In the genomic region with DNA sequence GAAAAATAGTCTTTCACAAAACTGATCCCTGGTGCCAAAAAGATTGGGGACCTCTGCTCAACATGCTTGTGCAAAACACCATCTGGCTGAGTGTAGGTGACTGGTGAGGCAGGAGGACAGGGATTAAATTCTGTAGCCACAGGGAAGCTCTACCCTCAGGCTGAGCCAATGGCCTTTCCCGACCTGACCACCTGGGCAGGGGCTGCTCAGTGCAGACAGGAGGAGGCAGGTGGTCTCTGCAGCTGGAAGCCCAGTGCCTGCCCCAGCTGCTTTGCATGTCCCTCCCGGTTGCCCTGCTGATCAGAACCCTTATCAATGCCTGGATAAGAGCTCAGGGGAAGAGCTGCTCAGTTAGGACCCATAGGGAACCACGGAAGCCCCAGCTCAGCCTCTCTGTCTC, we compare ENCODE assay signal across 23 cellular contexts.
"Had no signal": no experiment of that assay in that cellular context is flagged by ENCODE, and none has a peak within 500 bp of the region (broad histone marks: within the 10 kb centered on the region; RNA-seq: fewer than 3 reads in every experiment).

No MANE protein-coding gene starts in this region.

- H3K9me3 ChIP-seq: colonic mucosa, esophagus squamous epithelium, gastrocnemius medialis, heart right ventricle, neutrophil, pancreas, upper lobe of right lung had no signal

- H3K27me3 ChIP-seq: colonic mucosa, gastrocnemius medialis, pancreas, upper lobe of right lung had no signal

- H3K4me1 ChIP-seq: colonic mucosa, esophagus squamous epithelium, gastrocnemius medialis, heart right ventricle, pancreas, upper lobe of right lung had no signal

- H3K27ac ChIP-seq: colonic mucosa, dorsolateral prefrontal cortex, esophagus squamous epithelium, gastrocnemius medialis, heart right ventricle, neutrophil, pancreas, upper lobe of right lung, VCaP had no signal

- H3K4me3 ChIP-seq: colonic mucosa, dorsolateral prefrontal cortex, esophagus squamous epithelium, gastrocnemius medialis, heart right ventricle, pancreas, upper lobe of right lung had no signal

- H3K36me3 ChIP-seq: colonic mucosa, esophagus squamous epithelium, gastrocnemius medialis, heart right ventricle, neutrophil, pancreas, upper lobe of right lung had no signal

- ATAC-seq: activated CD8-positive, alpha-beta T cell treated with anti-CD3 and anti-CD28 coated beads, Interleukin-2, amount 10 ng/mL, durations not matched to agents 7 days and 5 days; gastrocnemius medialis; heart right ventricle; left ventricle myocardium superior; natural killer cell; pancreas; right cardiac atrium; upper lobe of right lung had no signal

- DNase-seq: activated CD4-positive, alpha-beta T cell treated with anti-CD3 and anti-CD28 coated beads for 1 hour; activated CD4-positive, alpha-beta T cell treated with anti-CD3 and anti-CD28 coated beads, Interleukin-2, amount 50 U/mL, for 1 hour; activated CD8-positive, alpha-beta T cell treated with anti-CD3 and anti-CD28 coated beads, Interleukin-2, amount 10 ng/mL, durations not matched to agents 7 days and 5 days; activated naive CD4-positive, alpha-beta T cell treated with anti-CD3 and anti-CD28 coated beads for 36 hours; activated naive CD8-positive, alpha-beta T cell treated with anti-CD3 and anti-CD28 coated beads, Interleukin-2, amount 10 ng/mL, durations not matched to agents 7 days and 5 days; activated T-cell treated with anti-CD3 and anti-CD28 coated beads, Interleukin-2, amount 50 U/mL, for 48 hours; amniotic stem cell; colonic mucosa; dorsolateral prefrontal cortex; esophagus squamous epithelium; gastrocnemius medialis; heart right ventricle; left ventricle myocardium superior; mammary epithelial cell; midbrain; natural killer cell; stimulated activated CD4-positive, alpha-beta T cell treated with anti-CD3 and anti-CD28 coated beads, Interleukin-4, amount 100 ng/mL, for 24 hours; stimulated activated naive CD4-positive, alpha-beta T cell treated with Interleukin-2 at 50 U/mL for 16 hours; upper lobe of right lung had no signal
